8 cellular contexts compared by ENCODE assay signal in the genomic region with DNA sequence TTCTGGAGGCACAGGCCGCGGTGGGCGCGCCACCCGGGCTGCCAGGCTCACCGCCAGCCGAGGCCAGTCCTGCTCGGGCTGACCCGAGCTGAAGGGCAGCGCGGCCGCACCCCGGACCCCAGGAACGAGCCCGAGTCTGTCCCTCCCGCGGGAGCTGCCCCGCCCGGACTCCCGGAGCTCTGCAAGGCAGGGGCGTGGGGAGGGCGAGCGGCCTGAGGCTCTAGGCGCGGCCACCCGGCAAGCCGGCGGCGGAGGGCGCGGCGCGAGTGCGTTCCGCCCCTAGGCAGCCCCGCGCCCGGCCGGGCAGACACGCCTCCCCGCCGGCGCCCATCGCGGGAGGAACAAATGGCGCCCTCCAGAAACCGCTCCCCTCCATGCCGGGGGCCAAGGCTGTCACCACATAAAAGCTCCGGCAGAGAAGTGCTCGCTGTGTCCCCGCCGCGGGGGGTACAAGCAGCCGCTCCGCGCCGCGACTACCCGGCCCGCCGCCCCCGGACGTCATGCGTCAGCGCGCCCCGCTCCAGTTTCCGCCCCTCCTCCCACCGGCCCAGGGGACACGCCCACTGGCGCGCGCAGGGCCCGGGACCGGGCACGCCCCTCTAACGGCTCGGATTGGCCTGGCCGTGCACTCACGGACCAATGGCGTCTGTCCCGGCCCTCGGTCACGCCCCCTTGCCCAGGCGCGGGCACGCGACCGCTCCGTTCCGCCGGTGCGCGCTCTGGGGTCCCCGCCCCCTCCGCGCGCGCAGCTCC. TPM values are rescaled to one million over a fixed set of nuclear protein-coding genes. Genes with fewer than 3 reads are reported as not detected.
A peak's percentile ranks its signal among the peaks of the same experiment; 100 is the strongest.
DNase-seq lines count a peak whose midpoint lies in the region; ATAC-seq and TF ChIP-seq lines count a peak whose summit lies in the region.

No MANE protein-coding gene starts in this region.

- peaks cover 20% of the 10 kb centered on the region for H4K20me1 ChIP-seq in OCI-LY3 (ENCODE audit: insufficient read depth, low read length)

- peak overlapping the region; percentile 81 for H3K9ac ChIP-seq in OCI-LY3 (ENCODE audit: low read length)

- TF ChIP-seq CTCF in OCI-LY3 (IDR thresholded peaks at IDR 0.05; ENCODE audit: low read depth, low read length) (no peak), epithelial cell of proximal tubule (conservative IDR thresholded peaks at IDR 0.05; ENCODE audit: low read depth, low read length) (no peak), mucosa of descending colon (IDR thresholded peaks at IDR 0.05) (no peak)

- H3K4me1 ChIP-seq in OCI-LY3 (ENCODE audit: low read length) (peaks cover 40% of the 10 kb centered on the region), mucosa of descending colon (ENCODE audit: low read depth) (peaks cover 19% of the 10 kb centered on the region)

- H3K4me3 ChIP-seq in OCI-LY3 (ENCODE audit: low read length) (peak overlapping the region; percentile 89), epithelial cell of proximal tubule (ENCODE audit: low read depth, low read length) (peak overlapping the region; percentile 74), mucosa of descending colon (peak overlapping the region; percentile 74)

- peak; percentile 88 for DNase-seq in DMS114 treated with DMSO at 0.1 percent for 48 hours (lab: John Stamatoyannopoulos, UW; ENCODE audit: unreplicated experiment)
- DNase-seq in HuH-7 (ENCODE audit: low spot score): peak; percentile 96
- DNase-seq in activated T-cell treated with anti-CD3 and anti-CD28 coated beads, Interleukin-2, amount 50 U/mL, for 1 hour: peak; percentile 100
- DNase-seq in epithelial cell of proximal tubule (ENCODE audit: low read depth): peak; percentile 43
- peak; percentile 99 to 100 (median 99) for DNase-seq in mucosa of descending colon
- peak; percentile 99 to 100 for DNase-seq in stimulated activated CD8-positive, alpha-beta memory T cell treated with anti-CD3 and anti-CD28 coated beads, Interleukin-2, amount 100 ng/mL, for 48 hours (ENCODE audit: low read depth in 2 of 2)

- H3K79me2 ChIP-seq in OCI-LY3 (ENCODE audit: low read length): peaks cover 49% of the 10 kb centered on the region

- ATAC-seq in GM21528 (IDR thresholded peaks at IDR 0.05; ENCODE audit: low FRiP score, unreplicated experiment) (peak; percentile 62), mucosa of descending colon (peak; percentile 81)

- intact Hi-C loops in mucosa of descending colon (cut with DNase I, micrococcal nuclease): loop anchor here in 1 of 2 donors (5.0 kb wide), 1 partner anchor 109 kb away; no protein-coding TSS in a partner anchor

- H3K9me3 ChIP-seq in OCI-LY3 (ENCODE audit: insufficient read depth, low read length) (no peaks in the 10 kb centered on the region), mucosa of descending colon (no peaks in the 10 kb centered on the region)

- peak overlapping the region; percentile 97 for H3K4me2 ChIP-seq in OCI-LY3 (ENCODE audit: low read length)

- no peaks in the 10 kb centered on the region for H3K27me3 ChIP-seq in OCI-LY3 (ENCODE audit: low read depth, low read length)

- H3K36me3 ChIP-seq in OCI-LY3 (replicated peaks; ENCODE audit: low read depth, low read length) (peaks cover 15% of the 10 kb centered on the region), mucosa of descending colon (ENCODE audit: low read depth) (peaks cover 6% of the 10 kb centered on the region)

- H2AFZ ChIP-seq in OCI-LY3 (ENCODE audit: low read depth, low read length): no peak overlapping the region; the same call in 1 of the 2 replicates

- peak overlapping the region; percentile 84 for H3K27ac ChIP-seq in OCI-LY3 (ENCODE audit: low read length)

RNA-seq across cellular contexts. Expression of gene KLF13, which starts 0.5 kb away (rescaled TPM):
- total RNA-seq in epithelial cell of proximal tubule: 20.5 and 66.2 TPM in 2 replicates
- 100 to 1,000 TPM in 1 of 3 donors, 10 to 100 TPM in 2; 72.4 to 107 (median 91.2) TPM for total RNA-seq in mucosa of descending colon

Comparison
In these comparisons a context has a peak if more than half of its experiments do, and no peak if none do; other contexts are left out.
1. Peak in every context shown above with its lines: DNase-seq, ATAC-seq, H3K4me3 ChIP-seq and H3K27ac ChIP-seq.
2. DNase-seq: peak in every context shown above with its lines; median percentile 100 in activated T-cell treated with anti-CD3 and anti-CD28 coated beads, Interleukin-2, amount 50 U/mL, for 1 hour; 100 in stimulated activated CD8-positive, alpha-beta memory T cell treated with anti-CD3 and anti-CD28 coated beads, Interleukin-2, amount 100 ng/mL, for 48 hours; 99 in mucosa of descending colon; 96 in HuH-7; 88 in DMS114 treated with DMSO at 0.1 percent for 48 hours; 43 in epithelial cell of proximal tubule.